ENCODE assay signal across 8 cellular contexts in genomic region chrX:97563531-97564133, GRCh38.
DNase-seq lines count a peak whose midpoint lies in the region; ATAC-seq and TF ChIP-seq lines count a peak whose summit lies in the region.

No MANE protein-coding gene starts in this region.

- no peak overlapping the region for H3K4me2 ChIP-seq in neuronal stem cell (ENCODE audit: insufficient read depth, low read length, poor library complexity, severe bottlenecking)

- H2BK120ac ChIP-seq in neuronal stem cell (ENCODE audit: low read depth, low read length): no peak overlapping the region

- no peak overlapping the region for H2BK15ac ChIP-seq in neuronal stem cell (ENCODE audit: low read length)

- no peak overlapping the region for H4K91ac ChIP-seq in neuronal stem cell (ENCODE audit: low read depth, low read length, poor library complexity)

- H3K36me3 ChIP-seq in endodermal cell (ENCODE audit: control insufficient read depth, insufficient read depth, low read length): no peaks in the 10 kb centered on the region
- H3K36me3 ChIP-seq in neuronal stem cell (replicated peaks in 1 of 2; ENCODE audit: control insufficient read depth in 2 of 2, insufficient read depth in 2 of 2, low read length in 2 of 2): no peaks in the 10 kb centered on the region
- H3K36me3 ChIP-seq in testis (ENCODE audit: low read depth, missing control alignments): no peaks in the 10 kb centered on the region

- H3K9me3 Mint-ChIP-seq in activated CD4-positive, alpha-beta memory T cell treated with anti-CD3 and anti-CD28 coated beads, Interleukin-2, amount 10 ng/mL, durations not matched to agents 7 days and 5 days: no peaks in the 10 kb centered on the region
- no peaks in the 10 kb centered on the region for H3K9me3 Mint-ChIP-seq in endodermal cell

- H3K79me1 ChIP-seq in neuronal stem cell (ENCODE audit: low read depth, low read length): no peaks in the 10 kb centered on the region

- no peak overlapping the region for H3K18ac ChIP-seq in neuronal stem cell (ENCODE audit: low read length)

- H3K4me3 Mint-ChIP-seq in activated CD4-positive, alpha-beta memory T cell treated with anti-CD3 and anti-CD28 coated beads, Interleukin-2, amount 10 ng/mL, durations not matched to agents 7 days and 5 days: peak overlapping the region; percentile 74
- H3K4me3 Mint-ChIP-seq in endodermal cell: no peak overlapping the region

- no peak overlapping the region for H4K8ac ChIP-seq in neuronal stem cell (ENCODE audit: low read depth, low read length)

- DNase-seq in NCI-H146 (lab: John Stamatoyannopoulos, UW): peak; percentile 4
- no peak for DNase-seq in NCI-H146 treated with DMSO at 0.1 percent for 48 hours (lab: John Stamatoyannopoulos, UW; ENCODE audit: unreplicated experiment)
- peak; percentile 27 for DNase-seq in NCI-H1694 treated with DMSO at 0.1 percent for 48 hours (lab: John Stamatoyannopoulos, UW)
- peak; percentile 56 for DNase-seq in activated CD4-positive, alpha-beta memory T cell treated with anti-CD3 and anti-CD28 coated beads, Interleukin-2, amount 10 ng/mL, durations not matched to agents 7 days and 5 days
- no peak for DNase-seq in endodermal cell
- DNase-seq in neuronal stem cell (ENCODE audit: low spot score): no peak
- peak; percentile 21 for DNase-seq in testis

- POLR2A ChIA-PET in activated CD4-positive, alpha-beta memory T cell treated with anti-CD3 and anti-CD28 coated beads, Interleukin-2, amount 10 ng/mL, durations not matched to agents 7 days and 5 days (lab: Charles Lee): interaction anchor here (1.3 kb wide), 1 partner anchor 165 kb away, joined by 5 read pairs; no protein-coding TSS in a partner anchor

- H3K27me3 ChIP-seq in endodermal cell (ENCODE audit: control insufficient read depth, insufficient read depth, low read length, poor library complexity, severe bottlenecking) (no peaks in the 10 kb centered on the region), neuronal stem cell (ENCODE audit: control insufficient read depth in 3 of 3, insufficient read depth in 3 of 3, low read depth in 1 of 3, low read length in 3 of 3) (no peaks in the 10 kb centered on the region), testis (no peaks in the 10 kb centered on the region)

- intact Hi-C loops in testis (cut with DNase I; ENCODE audit: low total_unique reads): no loop called here

- no peaks in the 10 kb centered on the region for H3K27me3 Mint-ChIP-seq in activated CD4-positive, alpha-beta memory T cell treated with anti-CD3 and anti-CD28 coated beads, Interleukin-2, amount 10 ng/mL, durations not matched to agents 7 days and 5 days
- no peaks in the 10 kb centered on the region for H3K27me3 Mint-ChIP-seq in endodermal cell (ENCODE audit: insufficient read depth)

- peaks cover 7% of the 10 kb centered on the region for H3K4me1 Mint-ChIP-seq in activated CD4-positive, alpha-beta memory T cell treated with anti-CD3 and anti-CD28 coated beads, Interleukin-2, amount 10 ng/mL, durations not matched to agents 7 days and 5 days
- H3K4me1 Mint-ChIP-seq in endodermal cell: peaks cover 13% of the 10 kb centered on the region

- peak; percentile 99 for ATAC-seq in HG02798 (IDR thresholded peaks at IDR 0.05; ENCODE audit: poor library complexity, unreplicated experiment)

- 80 to 85% methylated on average over 4 of the region's 4 CpGs for WGBS in endodermal cell (ENCODE audit: insufficient coverage in 1 of 2, insufficient read length in 1 of 2), 2 experiments
- no CpG with 5 or more reads among the region's 4 CpGs for WGBS in neuronal stem cell (ENCODE audit: extremely low coverage in 2 of 2, insufficient read length in 2 of 2, insufficient replicate concordance in 1 of 2), 2 donors
- 35 to 39% methylated on average over 4 of the region's 4 CpGs for WGBS in testis, 2 donors

- H3K4ac ChIP-seq in neuronal stem cell (ENCODE audit: low read length): no peak overlapping the region

- TF ChIP-seq POLR2A in testis (IDR thresholded peaks at IDR 0.05): no peak

- H3K4me1 ChIP-seq in endodermal cell (ENCODE audit: control insufficient read depth, insufficient read depth, low read length): no peaks in the 10 kb centered on the region
- H3K4me1 ChIP-seq in neuronal stem cell (ENCODE audit: control insufficient read depth in 2 of 2, insufficient read depth in 1 of 2, low read depth in 1 of 2, low read length in 2 of 2): no peaks in the 10 kb centered on the region
- H3K4me1 ChIP-seq in testis: no peaks in the 10 kb centered on the region

- H3K27ac Mint-ChIP-seq in activated CD4-positive, alpha-beta memory T cell treated with anti-CD3 and anti-CD28 coated beads, Interleukin-2, amount 10 ng/mL, durations not matched to agents 7 days and 5 days: peak overlapping the region; percentile 85
- peak overlapping the region; percentile 67 for H3K27ac Mint-ChIP-seq in endodermal cell

- H2BK5ac ChIP-seq in neuronal stem cell (ENCODE audit: low read length): no peak overlapping the region

- no peak overlapping the region for H2AK5ac ChIP-seq in neuronal stem cell (ENCODE audit: low read depth, low read length)

- H3K9me3 ChIP-seq in endodermal cell (ENCODE audit: control insufficient read depth, low read length) (no peaks in the 10 kb centered on the region), neuronal stem cell (replicated peaks in 1 of 2; ENCODE audit: control insufficient read depth in 2 of 2, insufficient read depth in 1 of 2, low read depth in 1 of 2, low read length in 2 of 2) (no peaks in the 10 kb centered on the region), testis (no peaks in the 10 kb centered on the region)

- no peak overlapping the region for H2BK12ac ChIP-seq in neuronal stem cell (ENCODE audit: low read length)

- no peak overlapping the region for H3K23ac ChIP-seq in neuronal stem cell (ENCODE audit: low read depth, low read length, poor library complexity)

- no peak overlapping the region for H3K14ac ChIP-seq in neuronal stem cell (ENCODE audit: low read length)

- no peak overlapping the region for H3K4me3 ChIP-seq in endodermal cell (ENCODE audit: low read length)
- H3K4me3 ChIP-seq in neuronal stem cell (ENCODE audit: low read length in 2 of 2): no peak overlapping the region
- no peak overlapping the region for H3K4me3 ChIP-seq in testis

- TF ChIP-seq CTCF in endodermal cell (conservative IDR thresholded peaks at IDR 0.05): no peak
- TF ChIP-seq CTCF in testis (IDR thresholded peaks at IDR 0.05): no peak

- H2AFZ ChIP-seq in neuronal stem cell (ENCODE audit: low read length): peak overlapping the region; percentile 77

- CTCF ChIA-PET in activated CD4-positive, alpha-beta memory T cell treated with anti-CD3 and anti-CD28 coated beads, Interleukin-2, amount 10 ng/mL, durations not matched to agents 7 days and 5 days (lab: Charles Lee): no interaction called here

- H3K36me3 Mint-ChIP-seq in activated CD4-positive, alpha-beta memory T cell treated with anti-CD3 and anti-CD28 coated beads, Interleukin-2, amount 10 ng/mL, durations not matched to agents 7 days and 5 days (ENCODE audit: low read depth): no peaks in the 10 kb centered on the region
- peaks cover 3% of the 10 kb centered on the region for H3K36me3 Mint-ChIP-seq in endodermal cell (ENCODE audit: low read depth)

- H3K27ac ChIP-seq in endodermal cell (ENCODE audit: low read depth, low read length) (no peak overlapping the region), neuronal stem cell (replicated peaks; ENCODE audit: low read length) (no peak overlapping the region), testis (no peak overlapping the region)

- H3K9ac ChIP-seq in endodermal cell (ENCODE audit: extremely low read depth, low read length, poor library complexity, severe bottlenecking) (no peak overlapping the region), neuronal stem cell (ENCODE audit: low read depth, low read length, poor library complexity) (no peak overlapping the region)

Comparison
In these comparisons a context has a peak if more than half of its experiments do, and no peak if none do; other contexts are left out.
1. DNase-seq: peak in NCI-H146 (single experiment), NCI-H1694 treated with DMSO at 0.1 percent for 48 hours (single experiment), activated CD4-positive, alpha-beta memory T cell treated with anti-CD3 and anti-CD28 coated beads, Interleukin-2, amount 10 ng/mL, durations not matched to agents 7 days and 5 days (single experiment) and testis (single experiment); none in NCI-H146 treated with DMSO at 0.1 percent for 48 hours (single experiment), endodermal cell (single experiment) and neuronal stem cell (single experiment).